2 cellular contexts compared by ENCODE assay signal in genomic region chr14:95468416-95469133, GRCh38.
TF ChIP-seq lines count a peak whose summit lies in the region.

No MANE protein-coding gene starts in this region.

TF ChIP-seq in IMR-90, 13 proteins besides CTCF, POLR2A, EP300 and RAD21:
- TF ChIP-seq CHD1 (IDR thresholded peaks at IDR 0.05; ENCODE audit: low read depth, low read length) (no peak), MAFK (IDR thresholded peaks at IDR 0.05; ENCODE audit: low read depth, low read length) (no peak), USF2 (IDR thresholded peaks at IDR 0.05; ENCODE audit: low read depth, low read length) (no peak), SMC3 (IDR thresholded peaks at IDR 0.05; ENCODE audit: low read depth, low read length) (no peak), NFE2L2 (IDR thresholded peaks at IDR 0.05; ENCODE audit: low read depth, low read length) (no peak), CEBPB (IDR thresholded peaks at IDR 0.05; ENCODE audit: low read depth, low read length) (no peak), BHLHE40 (IDR thresholded peaks at IDR 0.05; ENCODE audit: low read depth, low read length) (no peak), RCOR1 (IDR thresholded peaks at IDR 0.05; ENCODE audit: insufficient replicate concordance, low read length) (no peak), FOS (IDR thresholded peaks at IDR 0.05; ENCODE audit: low read depth, low read length) (no peak), MXI1 (IDR thresholded peaks at IDR 0.05; ENCODE audit: borderline replicate concordance, low read depth, low read length) (no peak)
TF ChIP-seq in IMR-90: peak in this region for 0.

TF ChIP-seq in H1, 55 proteins besides CTCF, POLR2A, EP300 and RAD21:
- no peak for TF ChIP-seq CEBPB (IDR thresholded peaks at IDR 0.05; ENCODE audit: low read depth, low read length)
- no peak for TF ChIP-seq CHD1 (IDR thresholded peaks at IDR 0.05; ENCODE audit: low read depth, low read length)
- TF ChIP-seq SIRT6 (IDR thresholded peaks at IDR 0.05; ENCODE audit: low read length): no peak
- no peak for TF ChIP-seq ZNF274 (IDR thresholded peaks at IDR 0.05; ENCODE audit: borderline replicate concordance, extremely low read depth, low read length)
- no peak for TF ChIP-seq ATF3 (IDR thresholded peaks at IDR 0.05; ENCODE audit: insufficient read depth, low read depth, low read length)
- TF ChIP-seq SP1 (IDR thresholded peaks at IDR 0.05; ENCODE audit: low read depth, low read length): no peak
- no peak for TF ChIP-seq BACH1 (IDR thresholded peaks at IDR 0.05; ENCODE audit: low read length)
- no peak for TF ChIP-seq JUN (IDR thresholded peaks at IDR 0.05; ENCODE audit: low read depth, low read length)
- TF ChIP-seq BRCA1 (IDR thresholded peaks at IDR 0.05; ENCODE audit: low read depth, low read length): no peak
- no peak for TF ChIP-seq RXRA (IDR thresholded peaks at IDR 0.05; ENCODE audit: insufficient read depth, low read depth, low read length)
- no peak for TF ChIP-seq EZH2 (IDR thresholded peaks at IDR 0.05; ENCODE audit: low read depth, low read length, severe bottlenecking)
- no peak for TF ChIP-seq RFX5 (IDR thresholded peaks at IDR 0.05; ENCODE audit: borderline replicate concordance, low read depth, low read length)
- no peak for TF ChIP-seq EGR1 (IDR thresholded peaks at IDR 0.05; ENCODE audit: borderline replicate concordance, low read depth, low read length)
- TF ChIP-seq CHD7 (IDR thresholded peaks at IDR 0.05; ENCODE audit: insufficient replicate concordance, low read length): no peak
- no peak for TF ChIP-seq TAF7 (optimal IDR thresholded peaks at IDR 0.05; ENCODE audit: borderline replicate concordance, low read depth, low read length)
- TF ChIP-seq GABPA (IDR thresholded peaks at IDR 0.05; ENCODE audit: borderline replicate concordance, insufficient read depth, low read length): no peak
- TF ChIP-seq PHF8 (conservative IDR thresholded peaks at IDR 0.05; ENCODE audit: low read depth, low read length): no peak
- no peak for TF ChIP-seq SAP30 (IDR thresholded peaks at IDR 0.05; ENCODE audit: insufficient read depth, insufficient replicate concordance, low read length)
- TF ChIP-seq MAFK (IDR thresholded peaks at IDR 0.05; ENCODE audit: low read depth, low read length): no peak
- no peak for TF ChIP-seq CREB1 (IDR thresholded peaks at IDR 0.05)
TF ChIP-seq in H1: peak in this region for 0.
